ENCODE assay signal across 11 cellular contexts in the genomic region with DNA sequence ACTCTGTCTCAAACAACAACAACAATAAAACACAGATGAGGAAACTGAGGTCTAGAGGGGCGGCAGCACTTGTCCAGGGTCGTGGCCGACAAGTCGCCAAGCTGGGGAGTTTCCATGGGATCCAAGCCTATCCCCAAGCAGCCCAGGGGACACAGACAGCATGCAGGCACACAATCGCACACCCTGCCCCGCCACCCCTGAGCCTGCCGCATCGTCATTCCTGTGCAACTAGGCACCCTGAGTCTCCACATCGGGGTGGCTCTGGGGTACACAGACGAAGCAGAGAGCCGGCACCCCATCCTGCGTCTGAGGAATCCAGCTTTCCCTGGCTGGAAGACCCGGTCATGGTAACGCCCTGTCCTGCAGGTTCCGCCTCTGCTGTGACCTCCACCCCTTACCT. TPM values are rescaled to one million over a fixed set of nuclear protein-coding genes. Genes with fewer than 3 reads are reported as not detected.
A peak's percentile ranks its signal among the peaks of the same experiment; 100 is the strongest.
DNase-seq lines count a peak whose midpoint lies in the region; ATAC-seq and TF ChIP-seq lines count a peak whose summit lies in the region.
"Had no signal": no experiment of that assay in that cellular context is flagged by ENCODE, and none has a peak within 500 bp of the region (broad histone marks: within the 10 kb centered on the region; RNA-seq: fewer than 3 reads in every experiment).

No MANE protein-coding gene starts in this region.

- DNase-seq in T-helper 1 cell = no peak
- DNase-seq in activated B cell treated with CpG ODN at 0.5 μM for 24 hours = no peak
- DNase-seq in neural progenitor cell (ENCODE audit: low spot score) = no peak
- no peak for DNase-seq in NCI-H510A (lab: John Stamatoyannopoulos, UW)
- no peak for DNase-seq in ecto neural progenitor cell (ENCODE audit: low spot score)
- no peak for DNase-seq in hepatic stellate cell (ENCODE audit: low spot score)

- no peak for ATAC-seq in activated B cell treated with CpG ODN at 0.5 μM for 24 hours (ENCODE audit: low read depth)

- peaks cover 19% of the 10 kb centered on the region for H3K27me3 Mint-ChIP-seq in T-helper 1 cell treated with Interleukin-12 subunit alpha and Interleukin-12 subunit beta and Interleukin-4 antibody, amounts not matched to agents 30 μg/mL and 1 μg/mL, for 36 hours (ENCODE audit: low read depth)
- H3K27me3 Mint-ChIP-seq in activated B cell treated with CpG ODN at 0.5 μM for 24 hours (no peaks in the 10 kb centered on the region), neural progenitor cell (ENCODE audit: insufficient read depth, low read depth) (peaks cover 5% of the 10 kb centered on the region)

- H3K9ac ChIP-seq in BLaER1 treated with 17β-estradiol and CSF1 and Interleukin-3, amounts not matched to agents 10 nM and 100 nM = peak overlapping the region in 2 of 11 experiments; percentile 31 to 35; a peak in 1 of 22 replicates
- no peak overlapping the region for H3K9ac ChIP-seq in neural progenitor cell

- H3K27ac ChIP-seq in BLaER1 treated with 17β-estradiol and CSF1 and Interleukin-3, amounts not matched to agents 10 nM and 100 nM = peak overlapping the region in 1 of 11 experiments; percentile 22; a peak in 1 of 22 replicates
- H3K27ac ChIP-seq in neural progenitor cell = no peak overlapping the region
- H3K27ac ChIP-seq: 22Rv1, colonic mucosa had no signal

- no peaks in the 10 kb centered on the region for H3K9me3 Mint-ChIP-seq in T-helper 1 cell treated with Interleukin-12 subunit alpha and Interleukin-12 subunit beta and Interleukin-4 antibody, amounts not matched to agents 30 μg/mL and 1 μg/mL, for 36 hours
- H3K9me3 Mint-ChIP-seq in activated B cell treated with CpG ODN at 0.5 μM for 24 hours = no peaks in the 10 kb centered on the region
- no peaks in the 10 kb centered on the region for H3K9me3 Mint-ChIP-seq in neural progenitor cell

- peaks cover 53 to 80% (median 72%) of the 10 kb centered on the region in 10 experiments for H3K4me1 ChIP-seq in BLaER1 treated with 17β-estradiol and CSF1 and Interleukin-3, amounts not matched to agents 10 nM and 100 nM
- peaks cover 4% of the 10 kb centered on the region for H3K4me1 ChIP-seq in neural progenitor cell

- no peaks in the 10 kb centered on the region for H3K9me3 ChIP-seq in BLaER1 treated with 17β-estradiol and CSF1 and Interleukin-3, amounts not matched to agents 10 nM and 100 nM (replicated peaks in 1 of 11)
- H3K9me3 ChIP-seq in neural progenitor cell (ENCODE audit: low read depth) = no peaks in the 10 kb centered on the region
- H3K9me3 ChIP-seq: colonic mucosa, thoracic aorta had no signal

- H3F3A ChIP-seq in neural progenitor cell (ENCODE audit: low read depth) = peaks cover 27% of the 10 kb centered on the region

- intact Hi-C loops in activated B cell treated with CpG ODN at 0.5 μM for 24 hours (cut with micrococcal nuclease) = loop anchor here (1.0 kb wide), 1 partner anchor 65 kb away; no protein-coding TSS in a partner anchor

- H3K4me3 Mint-ChIP-seq in T-helper 1 cell treated with Interleukin-12 subunit alpha and Interleukin-12 subunit beta and Interleukin-4 antibody, amounts not matched to agents 30 μg/mL and 1 μg/mL, for 36 hours = no peak overlapping the region
- peak overlapping the region; percentile 87 for H3K4me3 Mint-ChIP-seq in activated B cell treated with CpG ODN at 0.5 μM for 24 hours
- H3K4me3 Mint-ChIP-seq in neural progenitor cell = peak overlapping the region; percentile 55

- peak overlapping the region; percentile 48 to 100 (median 96); a peak in 20 of 22 replicates for H3K4me2 ChIP-seq in BLaER1 treated with 17β-estradiol and CSF1 and Interleukin-3, amounts not matched to agents 10 nM and 100 nM
- no peak overlapping the region for H3K4me2 ChIP-seq in neural progenitor cell

- no peaks in the 10 kb centered on the region for H3K79me2 ChIP-seq in neural progenitor cell (ENCODE audit: low read depth)

- peaks cover 0 to 22% (median 4%) of the 10 kb centered on the region in 11 experiments; a peak in 6 of 22 replicates for H4K20me1 ChIP-seq in BLaER1 treated with 17β-estradiol and CSF1 and Interleukin-3, amounts not matched to agents 10 nM and 100 nM
- H4K20me1 ChIP-seq in neural progenitor cell (ENCODE audit: low read depth) = no peaks in the 10 kb centered on the region

- no peak for TF ChIP-seq CTCF in activated B cell treated with CpG ODN at 0.5 μM for 24 hours (IDR thresholded peaks at IDR 0.05)
- no peak for TF ChIP-seq CTCF in neural progenitor cell (IDR thresholded peaks at IDR 0.05)

- POLR2A ChIA-PET in activated B cell treated with CpG ODN at 0.5 μM for 24 hours (lab: Charles Lee) = interaction anchor here (1.3 to 2.7 kb wide), 7 partner anchors 11 to 163 kb away, joined by 4 to 14 read pairs (median 10); no protein-coding TSS in a partner anchor

- CTCF ChIA-PET in activated B cell treated with CpG ODN at 0.5 μM for 24 hours (lab: Charles Lee) = interaction anchor here (0.6 to 4.2 kb wide), 11 partner anchors 8 to 474 kb away, joined by 3 to 96 read pairs (median 8); no protein-coding TSS in a partner anchor

- H3K36me3 Mint-ChIP-seq in T-helper 1 cell treated with Interleukin-12 subunit alpha and Interleukin-12 subunit beta and Interleukin-4 antibody, amounts not matched to agents 30 μg/mL and 1 μg/mL, for 36 hours (ENCODE audit: low read depth) = no peaks in the 10 kb centered on the region
- no peaks in the 10 kb centered on the region for H3K36me3 Mint-ChIP-seq in activated B cell treated with CpG ODN at 0.5 μM for 24 hours (ENCODE audit: low read depth)
- no peaks in the 10 kb centered on the region for H3K36me3 Mint-ChIP-seq in neural progenitor cell

- H3K27me3 ChIP-seq in BLaER1 treated with 17β-estradiol and CSF1 and Interleukin-3, amounts not matched to agents 10 nM and 100 nM = peaks cover 0 to 18% (median 16%) of the 10 kb centered on the region in 11 experiments; a peak in 18 of 22 replicates
- H3K27me3 ChIP-seq in neural progenitor cell = peaks cover 6% of the 10 kb centered on the region
- H3K27me3 ChIP-seq: colonic mucosa had no signal

- H3K4me1 Mint-ChIP-seq in T-helper 1 cell treated with Interleukin-12 subunit alpha and Interleukin-12 subunit beta and Interleukin-4 antibody, amounts not matched to agents 30 μg/mL and 1 μg/mL, for 36 hours (ENCODE audit: low read depth) = peaks cover 38% of the 10 kb centered on the region
- H3K4me1 Mint-ChIP-seq in activated B cell treated with CpG ODN at 0.5 μM for 24 hours (peaks cover 51% of the 10 kb centered on the region), neural progenitor cell (peaks cover 28% of the 10 kb centered on the region)

- H3K27ac Mint-ChIP-seq in T-helper 1 cell treated with Interleukin-12 subunit alpha and Interleukin-12 subunit beta and Interleukin-4 antibody, amounts not matched to agents 30 μg/mL and 1 μg/mL, for 36 hours = peak overlapping the region; percentile 80
- H3K27ac Mint-ChIP-seq in activated B cell treated with CpG ODN at 0.5 μM for 24 hours (no peak overlapping the region), neural progenitor cell (no peak overlapping the region)

- H2AFZ ChIP-seq in neural progenitor cell (replicated peaks) = no peak overlapping the region

- H3K4me3 ChIP-seq in BLaER1 treated with 17β-estradiol and CSF1 and Interleukin-3, amounts not matched to agents 10 nM and 100 nM = no peak overlapping the region
- H3K4me3 ChIP-seq in neural progenitor cell = no peak overlapping the region
- H3K4me3 ChIP-seq: colonic mucosa, thoracic aorta had no signal

- H3K36me3 ChIP-seq in BLaER1 treated with 17β-estradiol and CSF1 and Interleukin-3, amounts not matched to agents 10 nM and 100 nM = no peaks in the 10 kb centered on the region
- H3K36me3 ChIP-seq in neural progenitor cell = no peaks in the 10 kb centered on the region
- H3K36me3 ChIP-seq: colonic mucosa, thoracic aorta had no signal

RNA-seq across cellular contexts. Expression of gene ACTB, which starts 29.2 kb away (rescaled TPM):
- total RNA-seq in activated B cell treated with CpG ODN at 0.5 μM for 24 hours (9,258 and 9,276 TPM in 2 replicates), neural progenitor cell (ENCODE audit: low replicate concordance) (1,381 and 2,318 TPM in 2 replicates)

RNA-seq across cellular contexts. Expression of gene FSCN1, which starts 33.0 kb away (rescaled TPM):
- total RNA-seq in activated B cell treated with CpG ODN at 0.5 μM for 24 hours (2.2 and 4.2 TPM in 2 replicates), neural progenitor cell (ENCODE audit: low replicate concordance) (76.3 and 256 TPM in 2 replicates)

RNA-seq across cellular contexts. Expression of gene FBXL18, which starts 46.0 kb away (rescaled TPM):
- 11.6 and 12.9 TPM in 2 replicates for total RNA-seq in activated B cell treated with CpG ODN at 0.5 μM for 24 hours
- total RNA-seq in neural progenitor cell (ENCODE audit: low replicate concordance) = 3.3 and 6.7 TPM in 2 replicates

Comparison
In these comparisons a context has a peak if more than half of its experiments do, and no peak if none do; other contexts are left out.
1. RNA of gene FSCN1, which starts 33.0 kb away (total RNA-seq): 76.3 to 256 TPM in neural progenitor cell; 2.2 to 4.2 TPM in activated B cell treated with CpG ODN at 0.5 μM for 24 hours; every median in the first group is over 10 times any median in the second.